34 cellular contexts compared by ENCODE assay signal in the genomic region with DNA sequence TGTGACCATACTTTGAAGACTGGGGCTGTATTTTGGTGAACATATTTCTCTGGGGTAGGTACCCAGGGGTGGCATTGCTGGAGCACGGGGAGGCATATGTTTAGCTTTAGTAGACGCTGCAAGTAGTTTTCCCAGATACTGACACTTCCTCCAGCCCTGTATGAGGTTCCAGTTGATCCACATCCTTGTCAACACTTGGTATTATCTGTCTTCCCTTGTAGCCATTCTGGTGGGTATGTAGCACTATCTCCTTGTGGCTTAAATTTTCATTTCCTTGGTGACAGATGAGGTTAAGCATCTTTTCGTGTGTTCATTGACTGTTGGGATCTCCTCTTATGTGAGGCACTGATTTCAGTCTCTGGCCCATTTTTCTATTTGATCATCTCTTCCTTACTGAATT.
"Had no signal": no experiment of that assay in that cellular context is flagged by ENCODE, and none has a peak within 500 bp of the region (broad histone marks: within the 10 kb centered on the region; RNA-seq: fewer than 3 reads in every experiment).

No MANE protein-coding gene starts in this region.

- H3K9me3 ChIP-seq: MG63 had no signal

- H3K36me3 ChIP-seq: MG63 had no signal

- H3K4me3 ChIP-seq: MG63 had no signal

- DNase-seq: Karpas-422, Kasumi-1, MG63, MM.1S, MV-4-11, NCI-H1048, NCI-H1092, NCI-H1092 treated with DMSO at 0.1 percent for 48 hours, NCI-H1105, NCI-H1105 treated with DMSO at 0.1 percent for 48 hours, NCI-H1417, NCI-H1417 treated with DMSO at 0.1 percent for 48 hours, NCI-H1436, NCI-H1436 treated with DMSO at 0.1 percent for 48 hours, NCI-H146, NCI-H1694, NCI-H1694 treated with DMSO at 0.1 percent for 48 hours, NCI-H187, NCI-H187 treated with DMSO at 0.1 percent for 48 hours, NCI-H1930, NCI-H2029, NCI-H2029 treated with DMSO at 0.1 percent for 48 hours, NCI-H2081, NCI-H2081 treated with DMSO at 0.1 percent for 48 hours, NCI-H2107, NCI-H2171, NCI-H2171 treated with DMSO at 0.1 percent for 48 hours, NCI-H2227 treated with DMSO at 0.1 percent for 48 hours, NCI-H226, NCI-H345, NCI-H446 treated with DMSO at 0.1 percent for 48 hours, NCI-H510A, NCI-H510A treated with DMSO at 0.1 percent for 48 hours, NCI-H524 had no signal
